Comparison of ENCODE assay signal across 8 cellular contexts in genomic region chr5:126600631-126601511, GRCh38.
DNase-seq lines count a peak whose midpoint lies in the region; ATAC-seq and TF ChIP-seq lines count a peak whose summit lies in the region.

PHAX (plus strand) TSS chr5:126600947; CDS start chr5:126600963, 16 bp downstream.

- H4K20me1 ChIP-seq in DOHH2 (ENCODE audit: control insufficient read depth, insufficient read depth, low read depth, low read length): peaks cover 7% of the 10 kb centered on the region; the same call in 1 of the 2 replicates

- H3K9me3 ChIP-seq in DOHH2 (ENCODE audit: control insufficient read depth, insufficient read depth, low read length): peaks cover 3% of the 10 kb centered on the region
- H3K9me3 ChIP-seq in neutrophil: no peaks in the 10 kb centered on the region

- peak within 1 kb of the TSS; percentile 95 for H3K4me3 ChIP-seq in DOHH2 (ENCODE audit: low read length)
- peak within 1 kb of the TSS; percentile 87 to 95 for H3K4me3 ChIP-seq in neutrophil (ENCODE audit: low read depth in 1 of 2, low read length in 1 of 2)

- H3K4me2 ChIP-seq in DOHH2 (ENCODE audit: low read length): peak within 1 kb of the TSS; percentile 62

- H3K27me3 ChIP-seq in DOHH2 (ENCODE audit: control insufficient read depth, low read length) (no peaks in the 10 kb centered on the region), neutrophil (peaks cover 24% of the 10 kb centered on the region)

- peak; percentile 12; the same call in 1 of the 2 replicates for TF ChIP-seq RAD21 in Ishikawa (IDR thresholded peaks at IDR 0.05; ENCODE audit: low read depth)

- peaks cover 51% of the 10 kb centered on the region for H3K79me2 ChIP-seq in DOHH2 (ENCODE audit: control insufficient read depth, low read length)

- no peaks in the 10 kb centered on the region for H3K9me2 ChIP-seq in DOHH2 (replicated peaks; ENCODE audit: control insufficient read depth, low read length)

- DNase-seq in SHP77 (lab: John Stamatoyannopoulos, UW) (peak; percentile 68 to 78), activated gamma-delta T cell treated with Interleukin-2 at 50 U/mL for 16 hours (peak; percentile 68), foreskin melanocyte (peak; percentile 82), superior temporal gyrus (ENCODE audit: extremely low spot score) (peak; percentile 83)

- peak; percentile 84 for TF ChIP-seq CTCF in DOHH2 (IDR thresholded peaks at IDR 0.05; ENCODE audit: low read depth, low read length, poor library complexity, severe bottlenecking)
- TF ChIP-seq CTCF in neutrophil (IDR thresholded peaks at IDR 0.05): peak; percentile 45

- peak; percentile 24; the same call in 1 of the 2 replicates for TF ChIP-seq EP300 in Ishikawa (IDR thresholded peaks at IDR 0.05; ENCODE audit: borderline replicate concordance)

- H3K36me3 ChIP-seq in DOHH2 (ENCODE audit: control insufficient read depth, low read length) (peaks cover 36% of the 10 kb centered on the region), neutrophil (peaks cover 24% of the 10 kb centered on the region)

- peaks cover 44% of the 10 kb centered on the region for H3K4me1 ChIP-seq in DOHH2 (ENCODE audit: control insufficient read depth, low read length)
- H3K4me1 ChIP-seq in neutrophil (ENCODE audit: control insufficient read depth in 1 of 2, insufficient read depth in 1 of 2, low read depth in 1 of 2, low read length in 1 of 2): peaks cover 8 to 11% of the 10 kb centered on the region in 2 experiments

- H3F3A ChIP-seq in DOHH2 (ENCODE audit: control insufficient read depth, insufficient read depth): 0 out of 2 replicates have a peak, but pooled peaks cover 4% of the 10 kb centered on the region

- H3K27ac ChIP-seq in DOHH2 (ENCODE audit: low read depth, low read length): peak within 1 kb of the TSS; percentile 59
- H3K27ac ChIP-seq in neutrophil: peak within 1 kb of the TSS; percentile 76

- peak; percentile 93 for ATAC-seq in GM21576 (IDR thresholded peaks at IDR 0.05; ENCODE audit: unreplicated experiment)

TF ChIP-seq in Ishikawa, 13 proteins besides CTCF, POLR2A, EP300 and RAD21:
- TF ChIP-seq ZBTB7A (IDR thresholded peaks at IDR 0.05; ENCODE audit: low read depth) (no peak), TAF1 (IDR thresholded peaks at IDR 0.05; ENCODE audit: low read depth) (peak; percentile 87), EGR1 (IDR thresholded peaks at IDR 0.05) (peak; percentile 33), CEBPB (IDR thresholded peaks at IDR 0.05) (no peak), CREB1 (IDR thresholded peaks at IDR 0.05; ENCODE audit: low read depth) (no peak), TCF12 (IDR thresholded peaks at IDR 0.05; ENCODE audit: low read depth) (peak; percentile 21; the same call in 1 of the 2 replicates), NFIC (IDR thresholded peaks at IDR 0.05) (no peak), TEAD4 (IDR thresholded peaks at IDR 0.05) (no peak), YY1 (IDR thresholded peaks at IDR 0.05; ENCODE audit: low read depth) (peak; percentile 97), MAX (IDR thresholded peaks at IDR 0.05) (peak; percentile 44)
- TF ChIP-seq, protein P1, sequence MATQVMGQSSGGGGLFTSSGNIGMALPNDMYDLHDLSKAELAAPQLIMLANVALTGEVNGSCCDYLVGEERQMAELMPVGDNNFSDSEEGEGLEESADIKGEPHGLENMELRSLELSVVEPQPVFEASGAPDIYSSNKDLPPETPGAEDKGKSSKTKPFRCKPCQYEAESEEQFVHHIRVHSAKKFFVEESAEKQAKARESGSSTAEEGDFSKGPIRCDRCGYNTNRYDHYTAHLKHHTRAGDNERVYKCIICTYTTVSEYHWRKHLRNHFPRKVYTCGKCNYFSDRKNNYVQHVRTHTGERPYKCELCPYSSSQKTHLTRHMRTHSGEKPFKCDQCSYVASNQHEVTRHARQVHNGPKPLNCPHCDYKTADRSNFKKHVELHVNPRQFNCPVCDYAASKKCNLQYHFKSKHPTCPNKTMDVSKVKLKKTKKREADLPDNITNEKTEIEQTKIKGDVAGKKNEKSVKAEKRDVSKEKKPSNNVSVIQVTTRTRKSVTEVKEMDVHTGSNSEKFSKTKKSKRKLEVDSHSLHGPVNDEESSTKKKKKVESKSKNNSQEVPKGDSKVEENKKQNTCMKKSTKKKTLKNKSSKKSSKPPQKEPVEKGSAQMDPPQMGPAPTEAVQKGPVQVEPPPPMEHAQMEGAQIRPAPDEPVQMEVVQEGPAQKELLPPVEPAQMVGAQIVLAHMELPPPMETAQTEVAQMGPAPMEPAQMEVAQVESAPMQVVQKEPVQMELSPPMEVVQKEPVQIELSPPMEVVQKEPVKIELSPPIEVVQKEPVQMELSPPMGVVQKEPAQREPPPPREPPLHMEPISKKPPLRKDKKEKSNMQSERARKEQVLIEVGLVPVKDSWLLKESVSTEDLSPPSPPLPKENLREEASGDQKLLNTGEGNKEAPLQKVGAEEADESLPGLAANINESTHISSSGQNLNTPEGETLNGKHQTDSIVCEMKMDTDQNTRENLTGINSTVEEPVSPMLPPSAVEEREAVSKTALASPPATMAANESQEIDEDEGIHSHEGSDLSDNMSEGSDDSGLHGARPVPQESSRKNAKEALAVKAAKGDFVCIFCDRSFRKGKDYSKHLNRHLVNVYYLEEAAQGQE (IDR thresholded peaks at IDR 0.05; ENCODE audit: low read depth): no peak
TF ChIP-seq in Ishikawa: peak in this region for 5.

Comparison
In these comparisons a context has a peak if more than half of its experiments do, and no peak if none do; other contexts are left out.
1. Peak in every context shown above with its lines: DNase-seq, ATAC-seq, H3K4me3 ChIP-seq and H3K27ac ChIP-seq.